Comparison of ENCODE assay signal across 8 cellular contexts in the genomic region with DNA sequence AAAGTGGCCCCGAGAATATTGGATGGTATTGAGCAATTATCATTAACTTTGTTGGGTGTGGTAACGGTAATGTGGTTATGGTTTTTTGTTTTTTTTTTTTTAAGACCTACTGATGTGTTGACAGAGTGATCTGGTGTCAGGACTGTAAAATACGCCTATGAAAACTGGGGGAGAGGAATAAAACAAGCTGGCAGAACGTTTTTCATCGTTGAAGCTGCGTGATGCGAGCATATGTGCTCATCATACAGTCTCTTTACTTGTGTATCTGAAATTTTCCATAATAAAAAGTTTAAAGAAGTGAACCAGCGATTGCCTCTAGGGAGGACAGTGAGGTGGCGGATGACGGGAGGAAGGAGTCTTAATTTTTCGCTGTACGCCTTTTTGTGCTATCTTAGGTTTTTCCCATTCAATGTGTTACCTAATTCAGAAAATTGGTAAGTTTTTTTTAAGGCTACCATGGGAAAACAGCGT. TPM values are rescaled to one million over a fixed set of nuclear protein-coding genes. Genes with fewer than 3 reads are reported as not detected.
DNase-seq lines count a peak whose midpoint lies in the region; ATAC-seq and TF ChIP-seq lines count a peak whose summit lies in the region.

No MANE protein-coding gene starts in this region.

- peak overlapping the region; percentile 73 for H3K9ac ChIP-seq in HUES48 (ENCODE audit: low read depth, low read length)
- H3K9ac ChIP-seq in liver (ENCODE audit: low read depth in 1 of 2, low read length in 2 of 2): peak overlapping the region; percentile 56 to 80

- no peak for TF ChIP-seq POLR2A in transverse colon (IDR thresholded peaks at IDR 0.05)

- H3K27ac ChIP-seq in C4-2B (peak overlapping the region; percentile 92), HUES48 (ENCODE audit: low read depth, low read length) (peak overlapping the region; percentile 76), angular gyrus (ENCODE audit: low read depth, low read length) (peak overlapping the region; percentile 70), liver (ENCODE audit: low read depth in 1 of 2, low read length in 2 of 2) (peak overlapping the region; percentile 88 to 92), transverse colon (peak overlapping the region; percentile 95 to 99 (median 96))

- H3K4me1 ChIP-seq in HUES48 (ENCODE audit: control insufficient read depth, insufficient read depth, low read length): peaks cover 15% of the 10 kb centered on the region; the same call in 1 of the 2 replicates
- peaks cover 6 to 46% (median 32%) of the 10 kb centered on the region in 4 donors for H3K4me1 ChIP-seq in liver (ENCODE audit: control insufficient read depth in 4 of 4, insufficient read depth in 4 of 4, low read length in 3 of 4)
- peaks cover 15 to 45% (median 35%) of the 10 kb centered on the region in 4 donors for H3K4me1 ChIP-seq in transverse colon

- no peak for DNase-seq in transverse colon
- no peak for DNase-seq in islet precursor cell
- DNase-seq in GM10248 (ENCODE audit: extremely low spot score): no peak

- TF ChIP-seq EP300 in transverse colon (IDR thresholded peaks at IDR 0.05; ENCODE audit: low read depth): no peak

- in situ Hi-C loops in transverse colon (cut with MboI; ENCODE audit: low pct_ligation_motif_present in 1 of 4, low pct_unique_long_range_greater_than_20kb in 1 of 4, low sequenced_read_pairs in 3 of 4): no loop called here

- CTCF ChIA-PET in GM10248 (lab: Yijun Ruan, JAX): interaction anchor here (1.3 kb wide), 1 partner anchor 83 kb away, joined by 3 read pairs; no protein-coding TSS in a partner anchor

- 29% methylated on average over 13 of the region's 13 CpGs for WGBS in liver
- WGBS in transverse colon (ENCODE audit: low coverage in 1 of 2), 2 donors: 6 to 14% methylated on average over 10 to 13 of the region's 13 CpGs

- H3K9me3 ChIP-seq in HUES48 (ENCODE audit: control insufficient read depth, insufficient read depth, low read length) (no peaks in the 10 kb centered on the region), liver (ENCODE audit: control insufficient read depth in 4 of 4, low read length in 3 of 4) (no peaks in the 10 kb centered on the region), transverse colon (no peaks in the 10 kb centered on the region)

- intact Hi-C loops in transverse colon (cut with DNase I; ENCODE audit: low total_unique reads): no loop called here

- H3K4me3 ChIP-seq in HUES48 (ENCODE audit: low read depth, low read length) (peak overlapping the region; percentile 94), liver (ENCODE audit: low read depth in 1 of 3, low read length in 3 of 3) (peak overlapping the region; percentile 72 to 99 (median 87)), transverse colon (peak overlapping the region; percentile 59 to 99 (median 73))

- POLR2A ChIA-PET in GM10248 (lab: Yijun Ruan, JAX): interaction anchor here (1.0 kb wide), 1 partner anchor 121 kb away, joined by 3 read pairs; no protein-coding TSS in a partner anchor

- no peak for ATAC-seq in HG02623 (IDR thresholded peaks at IDR 0.05; ENCODE audit: unreplicated experiment)

- H3K27me3 ChIP-seq in HUES48 (ENCODE audit: control insufficient read depth, insufficient read depth, low read length) (no peaks in the 10 kb centered on the region), liver (ENCODE audit: control insufficient read depth in 4 of 4, insufficient read depth in 4 of 4, low read length in 3 of 4) (no peaks in the 10 kb centered on the region), transverse colon (no peaks in the 10 kb centered on the region)

- TF ChIP-seq CTCF in C4-2B (conservative IDR thresholded peaks at IDR 0.05) (no peak), liver (IDR thresholded peaks at IDR 0.05; ENCODE audit: low read depth, low read length, missing input control) (no peak), transverse colon (IDR thresholded peaks at IDR 0.05) (no peak), GM10248 (IDR thresholded peaks at IDR 0.05; ENCODE audit: control extremely low read depth, extremely low read depth, low read depth, missing control alignments) (no peak)

- H3K36me3 ChIP-seq in HUES48 (ENCODE audit: control insufficient read depth, insufficient read depth, low read length) (peaks cover 7% of the 10 kb centered on the region), liver (ENCODE audit: control insufficient read depth in 4 of 4, insufficient read depth in 3 of 4, low read depth in 1 of 4, low read length in 3 of 4) (peaks cover 0 to 2% (median 0%) of the 10 kb centered on the region in 4 donors), transverse colon (peaks cover 0 to 2% (median 0%) of the 10 kb centered on the region in 4 donors)

- TF ChIP-seq RAD21 in liver (IDR thresholded peaks at IDR 0.05): no peak

TF ChIP-seq in liver, 16 proteins besides CTCF, POLR2A, EP300 and RAD21:
- no peak for TF ChIP-seq SP1 (IDR thresholded peaks at IDR 0.05)
- no peak for TF ChIP-seq HNF4G (IDR thresholded peaks at IDR 0.05)
- no peak for TF ChIP-seq ATF3 (IDR thresholded peaks at IDR 0.05)
- TF ChIP-seq FOXA2 (IDR thresholded peaks at IDR 0.05): no peak
- no peak for TF ChIP-seq FOXA1 (IDR thresholded peaks at IDR 0.05)
- no peak for TF ChIP-seq NR2F2 (IDR thresholded peaks at IDR 0.05)
- TF ChIP-seq YY1 (IDR thresholded peaks at IDR 0.05): no peak
- TF ChIP-seq MAX (IDR thresholded peaks at IDR 0.05): no peak
- no peak for TF ChIP-seq REST (IDR thresholded peaks at IDR 0.05)
- TF ChIP-seq GABPA (IDR thresholded peaks at IDR 0.05 in 1 of 2, conservative IDR thresholded peaks at IDR 0.05 in 1 of 2): no peak
- TF ChIP-seq, protein P1, sequence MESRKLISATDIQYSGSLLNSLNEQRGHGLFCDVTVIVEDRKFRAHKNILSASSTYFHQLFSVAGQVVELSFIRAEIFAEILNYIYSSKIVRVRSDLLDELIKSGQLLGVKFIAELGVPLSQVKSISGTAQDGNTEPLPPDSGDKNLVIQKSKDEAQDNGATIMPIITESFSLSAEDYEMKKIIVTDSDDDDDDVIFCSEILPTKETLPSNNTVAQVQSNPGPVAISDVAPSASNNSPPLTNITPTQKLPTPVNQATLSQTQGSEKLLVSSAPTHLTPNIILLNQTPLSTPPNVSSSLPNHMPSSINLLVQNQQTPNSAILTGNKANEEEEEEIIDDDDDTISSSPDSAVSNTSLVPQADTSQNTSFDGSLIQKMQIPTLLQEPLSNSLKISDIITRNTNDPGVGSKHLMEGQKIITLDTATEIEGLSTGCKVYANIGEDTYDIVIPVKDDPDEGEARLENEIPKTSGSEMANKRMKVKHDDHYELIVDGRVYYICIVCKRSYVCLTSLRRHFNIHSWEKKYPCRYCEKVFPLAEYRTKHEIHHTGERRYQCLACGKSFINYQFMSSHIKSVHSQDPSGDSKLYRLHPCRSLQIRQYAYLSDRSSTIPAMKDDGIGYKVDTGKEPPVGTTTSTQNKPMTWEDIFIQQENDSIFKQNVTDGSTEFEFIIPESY (IDR thresholded peaks at IDR 0.05): no peak
- no peak for TF ChIP-seq RXRA (IDR thresholded peaks at IDR 0.05)
- TF ChIP-seq JUND (IDR thresholded peaks at IDR 0.05): no peak
- no peak for TF ChIP-seq TAF1 (conservative IDR thresholded peaks at IDR 0.05)
- TF ChIP-seq EGR1 (IDR thresholded peaks at IDR 0.05; ENCODE audit: low read depth in 2 of 2): no peak
- TF ChIP-seq HNF4A (conservative IDR thresholded peaks at IDR 0.05): no peak

RNA-seq across cellular contexts. Expression of gene WAPL, which starts 0.8 kb away (rescaled TPM):
- total RNA-seq in liver (10 to 100 TPM; 36.1 to 37.9 TPM), transverse colon (10 to 100 TPM; 26.6 to 71.4 (median 41.0) TPM)
- 10 to 100 TPM in 1 of 2 donors, 1 to 10 TPM in 1; 9.7 to 12.0 TPM for polyA plus RNA-seq in liver
